13 cellular contexts compared by ENCODE assay signal in genomic region chr2:119838179-119838578, GRCh38.
A peak's percentile ranks its signal among the peaks of the same experiment; 100 is the strongest.
DNase-seq lines count a peak whose midpoint lies in the region; ATAC-seq and TF ChIP-seq lines count a peak whose summit lies in the region.
"Had no signal": no experiment of that assay in that cellular context is flagged by ENCODE, and none has a peak within 500 bp of the region (broad histone marks: within the 10 kb centered on the region; RNA-seq: fewer than 3 reads in every experiment).

No MANE protein-coding gene starts in this region.

- no peaks in the 10 kb centered on the region for H3K27me3 Mint-ChIP-seq in CD4-positive, alpha-beta T cell
- H3K27me3 Mint-ChIP-seq in activated CD8-positive, alpha-beta T cell treated with anti-CD3 and anti-CD28 coated beads for 36 hours: no peaks in the 10 kb centered on the region
- H3K27me3 Mint-ChIP-seq in immature natural killer cell (ENCODE audit: low read depth in 3 of 3): peaks cover 0 to 2% (median 0%) of the 10 kb centered on the region in 3 donors
- H3K27me3 Mint-ChIP-seq in activated T-cell treated with anti-CD3 and anti-CD28 coated beads, Interleukin-2, amount 50 U/mL, for 24 hours: no peaks in the 10 kb centered on the region

- H3K4me3 Mint-ChIP-seq in CD4-positive, alpha-beta T cell: no peak overlapping the region
- H3K4me3 Mint-ChIP-seq in activated CD8-positive, alpha-beta T cell treated with anti-CD3 and anti-CD28 coated beads for 36 hours: no peak overlapping the region
- H3K4me3 Mint-ChIP-seq in immature natural killer cell: no peak overlapping the region
- no peak overlapping the region for H3K4me3 Mint-ChIP-seq in activated T-cell treated with anti-CD3 and anti-CD28 coated beads, Interleukin-2, amount 50 U/mL, for 24 hours
- H3K4me3 Mint-ChIP-seq: CD14-positive monocyte; T-helper 1 cell treated with Interleukin-12 subunit alpha and Interleukin-12 subunit beta and Interleukin-4 antibody, amounts not matched to agents 30 μg/mL and 1 μg/mL, for 36 hours had no signal

- POLR2A ChIA-PET in CD4-positive, alpha-beta T cell (lab: Charles Lee): interaction anchor here (0.7 kb wide), 1 partner anchor 10 kb away, joined by 3 read pairs; no protein-coding TSS in a partner anchor
- POLR2A ChIA-PET in activated CD8-positive, alpha-beta T cell treated with anti-CD3 and anti-CD28 coated beads for 36 hours (lab: Charles Lee): no interaction called here

- ATAC-seq in CD4-positive, alpha-beta T cell (ENCODE audit: poor library complexity): no peak
- peak; percentile 34 for ATAC-seq in activated CD8-positive, alpha-beta T cell treated with anti-CD3 and anti-CD28 coated beads for 36 hours
- ATAC-seq in GM18517 (IDR thresholded peaks at IDR 0.05; ENCODE audit: unreplicated experiment): no peak

- H3K27me3 ChIP-seq in CD4-positive, alpha-beta T cell (ENCODE audit: control insufficient read depth, insufficient read depth, low read length): no peaks in the 10 kb centered on the region
- H3K27me3 ChIP-seq: suprapubic skin had no signal

- intact Hi-C loops in CD4-positive, alpha-beta T cell (cut with DNase I, micrococcal nuclease): no loop called here
- intact Hi-C loops in activated CD8-positive, alpha-beta T cell treated with anti-CD3 and anti-CD28 coated beads for 36 hours (cut with micrococcal nuclease): no loop called here

- H3K9me3 ChIP-seq in CD4-positive, alpha-beta T cell (ENCODE audit: control insufficient read depth, low read length): no peaks in the 10 kb centered on the region
- H3K9me3 ChIP-seq: suprapubic skin had no signal

- peak overlapping the region; percentile 31 for H3K27ac Mint-ChIP-seq in CD4-positive, alpha-beta T cell
- no peak overlapping the region for H3K27ac Mint-ChIP-seq in activated CD8-positive, alpha-beta T cell treated with anti-CD3 and anti-CD28 coated beads for 36 hours
- H3K27ac Mint-ChIP-seq in immature natural killer cell: peak overlapping the region in 5 of 6 donors; percentile 7 to 73 (median 30)
- no peak overlapping the region for H3K27ac Mint-ChIP-seq in activated T-cell treated with anti-CD3 and anti-CD28 coated beads, Interleukin-2, amount 50 U/mL, for 24 hours
- H3K27ac Mint-ChIP-seq: CD14-positive monocyte; T-helper 1 cell treated with Interleukin-12 subunit alpha and Interleukin-12 subunit beta and Interleukin-4 antibody, amounts not matched to agents 30 μg/mL and 1 μg/mL, for 36 hours had no signal

- H3K4me1 Mint-ChIP-seq in CD4-positive, alpha-beta T cell (ENCODE audit: low read depth): peaks cover 71% of the 10 kb centered on the region
- peaks cover 57% of the 10 kb centered on the region for H3K4me1 Mint-ChIP-seq in activated CD8-positive, alpha-beta T cell treated with anti-CD3 and anti-CD28 coated beads for 36 hours (ENCODE audit: low read depth)
- peaks cover 48 to 71% of the 10 kb centered on the region in 2 donors for H3K4me1 Mint-ChIP-seq in immature natural killer cell
- peaks cover 55% of the 10 kb centered on the region for H3K4me1 Mint-ChIP-seq in activated T-cell treated with anti-CD3 and anti-CD28 coated beads, Interleukin-2, amount 50 U/mL, for 24 hours (ENCODE audit: low read depth)
- H3K4me1 Mint-ChIP-seq: CD14-positive monocyte had no signal

- H3K36me3 Mint-ChIP-seq in CD4-positive, alpha-beta T cell (ENCODE audit: low read depth): peaks cover 26% of the 10 kb centered on the region
- H3K36me3 Mint-ChIP-seq in activated CD8-positive, alpha-beta T cell treated with anti-CD3 and anti-CD28 coated beads for 36 hours (ENCODE audit: low read depth): peaks cover 8% of the 10 kb centered on the region
- H3K36me3 Mint-ChIP-seq in immature natural killer cell: peaks cover 0 to 5% (median 0%) of the 10 kb centered on the region in 3 donors
- H3K36me3 Mint-ChIP-seq in activated T-cell treated with anti-CD3 and anti-CD28 coated beads, Interleukin-2, amount 50 U/mL, for 24 hours (ENCODE audit: low read depth): peaks cover 13% of the 10 kb centered on the region

- DNase-seq in CD4-positive, alpha-beta T cell: no peak
- DNase-seq in DMS53 (lab: John Stamatoyannopoulos, UW): peak; percentile 80
- DNase-seq in activated CD8-positive, alpha-beta T cell treated with anti-CD3 and anti-CD28 coated beads for 36 hours: peak; percentile 49
- no peak for DNase-seq in immature natural killer cell
- no peak for DNase-seq in activated T-cell treated with anti-CD3 and anti-CD28 coated beads, Interleukin-2, amount 50 U/mL, for 24 hours
- no peak for DNase-seq in SW 1271 (lab: John Stamatoyannopoulos, UW)
- no peak for DNase-seq in NCI-H2227 (lab: John Stamatoyannopoulos, UW; ENCODE audit: unreplicated experiment)
- DNase-seq: nucleus accumbens, PC-9 had no signal

- H3K9me3 Mint-ChIP-seq in CD4-positive, alpha-beta T cell: no peaks in the 10 kb centered on the region
- H3K9me3 Mint-ChIP-seq in activated CD8-positive, alpha-beta T cell treated with anti-CD3 and anti-CD28 coated beads for 36 hours: no peaks in the 10 kb centered on the region
- no peaks in the 10 kb centered on the region for H3K9me3 Mint-ChIP-seq in immature natural killer cell
- no peaks in the 10 kb centered on the region for H3K9me3 Mint-ChIP-seq in activated T-cell treated with anti-CD3 and anti-CD28 coated beads, Interleukin-2, amount 50 U/mL, for 24 hours
- H3K9me3 Mint-ChIP-seq: T-helper 1 cell treated with Interleukin-12 subunit alpha and Interleukin-12 subunit beta and Interleukin-4 antibody, amounts not matched to agents 30 μg/mL and 1 μg/mL, for 36 hours had no signal

- CTCF ChIA-PET in CD4-positive, alpha-beta T cell (lab: Charles Lee): no interaction called here
- CTCF ChIA-PET in activated CD8-positive, alpha-beta T cell treated with anti-CD3 and anti-CD28 coated beads for 36 hours (lab: Charles Lee): interaction anchor here (0.8 to 2.2 kb wide), 4 partner anchors 10 to 338 kb away, joined by 3 to 7 read pairs (median 3); no protein-coding TSS in a partner anchor

- no peak overlapping the region for H3K27ac ChIP-seq in CD4-positive, alpha-beta T cell (ENCODE audit: low read depth, low read length)
- H3K27ac ChIP-seq: PC-9, suprapubic skin had no signal

- no peak for TF ChIP-seq CTCF in CD4-positive, alpha-beta T cell (IDR thresholded peaks at IDR 0.05)
- TF ChIP-seq CTCF in activated CD8-positive, alpha-beta T cell treated with anti-CD3 and anti-CD28 coated beads for 36 hours (IDR thresholded peaks at IDR 0.05): no peak

Comparison
In these comparisons a context has a peak if more than half of its experiments do, and no peak if none do; other contexts are left out.
1. DNase-seq: peak in DMS53 (single experiment) and activated CD8-positive, alpha-beta T cell treated with anti-CD3 and anti-CD28 coated beads for 36 hours (single experiment); none in CD4-positive, alpha-beta T cell (0 of 10), immature natural killer cell (0 of 3), activated T-cell treated with anti-CD3 and anti-CD28 coated beads, Interleukin-2, amount 50 U/mL, for 24 hours (single experiment), SW 1271 (0 of 2) and NCI-H2227 (single experiment).
2. H3K27ac Mint-ChIP-seq: peak in CD4-positive, alpha-beta T cell (single experiment) and immature natural killer cell (5 of 6); none in activated CD8-positive, alpha-beta T cell treated with anti-CD3 and anti-CD28 coated beads for 36 hours (single experiment) and activated T-cell treated with anti-CD3 and anti-CD28 coated beads, Interleukin-2, amount 50 U/mL, for 24 hours (single experiment).